Comparison of ENCODE assay signal across 14 cellular contexts in genomic region chr12:121539908-121540307, GRCh38. TPM values are rescaled to one million over a fixed set of nuclear protein-coding genes. Genes with fewer than 3 reads are reported as not detected.
DNase-seq lines count a peak whose midpoint lies in the region; ATAC-seq and TF ChIP-seq lines count a peak whose summit lies in the region.
"Had no signal": no experiment of that assay in that cellular context is flagged by ENCODE, and none has a peak within 500 bp of the region (broad histone marks: within the 10 kb centered on the region; RNA-seq: fewer than 3 reads in every experiment).

No MANE protein-coding gene starts in this region.

- H3K4me3 Mint-ChIP-seq in activated naive CD4-positive, alpha-beta T cell treated with anti-CD3 and anti-CD28 coated beads, Interleukin-2, amount 50 U/mL, for 24 hours: peak overlapping the region; percentile 23
- no peak overlapping the region for H3K4me3 Mint-ChIP-seq in activated naive CD4-positive, alpha-beta T cell treated with anti-CD3 and anti-CD28 coated beads, Interleukin-2, amount 10 ng/mL, durations not matched to agents 7 days and 5 days
- H3K4me3 Mint-ChIP-seq in activated B cell treated with CpG ODN at 0.5 μM for 24 hours (no peak overlapping the region), natural killer cell (peak overlapping the region; percentile 57)
- H3K4me3 Mint-ChIP-seq in stimulated activated memory B cell treated with anti-CD40 and anti-IgM and Interleukin-4, amounts not matched to agents 10 μg/mL and 1 μg/mL and 100 μg/mL, for 72 hours: no peak overlapping the region

- intact Hi-C loops in activated B cell treated with CpG ODN at 0.5 μM for 24 hours (cut with micrococcal nuclease) (loop anchor here (10.0 kb wide), 1 partner anchor 535 kb away; the partner anchor contains the start of gene MLXIP), natural killer cell (cut with micrococcal nuclease) (loop anchor here (5.0 kb wide), 2 partner anchors 38 to 52 kb away; no protein-coding TSS in a partner anchor), prostate gland (cut with DNase I) (no loop called here)

- no peak overlapping the region for H3K4me3 ChIP-seq in prostate gland
- H3K4me3 ChIP-seq: HAP-1 had no signal

- no peak overlapping the region for H3K27ac ChIP-seq in prostate gland

- H3K27me3 Mint-ChIP-seq in activated naive CD4-positive, alpha-beta T cell treated with anti-CD3 and anti-CD28 coated beads, Interleukin-2, amount 50 U/mL, for 24 hours: no peaks in the 10 kb centered on the region
- H3K27me3 Mint-ChIP-seq in activated naive CD4-positive, alpha-beta T cell treated with anti-CD3 and anti-CD28 coated beads, Interleukin-2, amount 10 ng/mL, durations not matched to agents 7 days and 5 days: peaks cover 10% of the 10 kb centered on the region
- H3K27me3 Mint-ChIP-seq in activated B cell treated with CpG ODN at 0.5 μM for 24 hours (no peaks in the 10 kb centered on the region), natural killer cell (ENCODE audit: low read depth in 2 of 2) (no peaks in the 10 kb centered on the region)
- no peaks in the 10 kb centered on the region for H3K27me3 Mint-ChIP-seq in stimulated activated memory B cell treated with anti-CD40 and anti-IgM and Interleukin-4, amounts not matched to agents 10 μg/mL and 1 μg/mL and 100 μg/mL, for 72 hours

- H3K4me1 ChIP-seq in prostate gland (replicated peaks): peaks cover 4% of the 10 kb centered on the region

- DNase-seq in activated naive CD4-positive, alpha-beta T cell treated with anti-CD3 and anti-CD28 coated beads, Interleukin-2, amount 10 ng/mL, durations not matched to agents 7 days and 5 days: no peak
- DNase-seq in activated B cell treated with CpG ODN at 0.5 μM for 24 hours: no peak
- no peak for DNase-seq in natural killer cell
- no peak for DNase-seq in NCI-H1417 (lab: John Stamatoyannopoulos, UW)
- no peak for DNase-seq in prostate gland (ENCODE audit: low spot score)
- DNase-seq: AML-193, NCI-H187 treated with DMSO at 0.1 percent for 48 hours, NCI-H345, NCI-H526, SHP77 had no signal

- no peaks in the 10 kb centered on the region for H3K9me3 Mint-ChIP-seq in activated naive CD4-positive, alpha-beta T cell treated with anti-CD3 and anti-CD28 coated beads, Interleukin-2, amount 50 U/mL, for 24 hours
- no peaks in the 10 kb centered on the region for H3K9me3 Mint-ChIP-seq in activated naive CD4-positive, alpha-beta T cell treated with anti-CD3 and anti-CD28 coated beads, Interleukin-2, amount 10 ng/mL, durations not matched to agents 7 days and 5 days
- H3K9me3 Mint-ChIP-seq in activated B cell treated with CpG ODN at 0.5 μM for 24 hours (no peaks in the 10 kb centered on the region), natural killer cell (no peaks in the 10 kb centered on the region)
- no peaks in the 10 kb centered on the region for H3K9me3 Mint-ChIP-seq in stimulated activated memory B cell treated with anti-CD40 and anti-IgM and Interleukin-4, amounts not matched to agents 10 μg/mL and 1 μg/mL and 100 μg/mL, for 72 hours

- H3K4me1 Mint-ChIP-seq in activated naive CD4-positive, alpha-beta T cell treated with anti-CD3 and anti-CD28 coated beads, Interleukin-2, amount 50 U/mL, for 24 hours: peaks cover 27% of the 10 kb centered on the region
- H3K4me1 Mint-ChIP-seq in activated naive CD4-positive, alpha-beta T cell treated with anti-CD3 and anti-CD28 coated beads, Interleukin-2, amount 10 ng/mL, durations not matched to agents 7 days and 5 days: peaks cover 41% of the 10 kb centered on the region
- H3K4me1 Mint-ChIP-seq in activated B cell treated with CpG ODN at 0.5 μM for 24 hours: peaks cover 39% of the 10 kb centered on the region
- H3K4me1 Mint-ChIP-seq in natural killer cell: peaks cover 26 to 42% of the 10 kb centered on the region in 2 donors
- H3K4me1 Mint-ChIP-seq in stimulated activated memory B cell treated with anti-CD40 and anti-IgM and Interleukin-4, amounts not matched to agents 10 μg/mL and 1 μg/mL and 100 μg/mL, for 72 hours: peaks cover 41% of the 10 kb centered on the region

- no peak for ATAC-seq in activated B cell treated with CpG ODN at 0.5 μM for 24 hours (ENCODE audit: low read depth)
- ATAC-seq in natural killer cell: no peak
- no peak for ATAC-seq in stimulated activated memory B cell treated with anti-CD40 and anti-IgM and Interleukin-4, amounts not matched to agents 10 μg/mL and 1 μg/mL and 100 μg/mL, for 72 hours
- no peak for ATAC-seq in GM21619 (IDR thresholded peaks at IDR 0.05; ENCODE audit: unreplicated experiment)

- no peaks in the 10 kb centered on the region for H3K36me3 ChIP-seq in prostate gland
- H3K36me3 ChIP-seq: HAP-1 had no signal

- POLR2A ChIA-PET in activated B cell treated with CpG ODN at 0.5 μM for 24 hours (lab: Charles Lee): interaction anchor here (0.9 to 6.2 kb wide), 3 partner anchors 17 to 124 kb away, joined by 3 to 85 read pairs (median 3); no protein-coding TSS in a partner anchor

- no peaks in the 10 kb centered on the region for H3K27me3 ChIP-seq in prostate gland (replicated peaks; ENCODE audit: insufficient read depth)

- WGBS in prostate gland: 95% methylated on average over 6 of the region's 6 CpGs

- H3K36me3 Mint-ChIP-seq in activated naive CD4-positive, alpha-beta T cell treated with anti-CD3 and anti-CD28 coated beads, Interleukin-2, amount 50 U/mL, for 24 hours: no peaks in the 10 kb centered on the region
- peaks cover 23% of the 10 kb centered on the region for H3K36me3 Mint-ChIP-seq in activated naive CD4-positive, alpha-beta T cell treated with anti-CD3 and anti-CD28 coated beads, Interleukin-2, amount 10 ng/mL, durations not matched to agents 7 days and 5 days
- H3K36me3 Mint-ChIP-seq in activated B cell treated with CpG ODN at 0.5 μM for 24 hours (ENCODE audit: low read depth) (peaks cover 1% of the 10 kb centered on the region), natural killer cell (no peaks in the 10 kb centered on the region)
- no peaks in the 10 kb centered on the region for H3K36me3 Mint-ChIP-seq in stimulated activated memory B cell treated with anti-CD40 and anti-IgM and Interleukin-4, amounts not matched to agents 10 μg/mL and 1 μg/mL and 100 μg/mL, for 72 hours

- TF ChIP-seq POLR2A in prostate gland (IDR thresholded peaks at IDR 0.05): no peak

- TF ChIP-seq CTCF in activated B cell treated with CpG ODN at 0.5 μM for 24 hours (IDR thresholded peaks at IDR 0.05) (no peak), natural killer cell (IDR thresholded peaks at IDR 0.05) (no peak), prostate gland (IDR thresholded peaks at IDR 0.05) (no peak)

- H3K9me3 ChIP-seq in prostate gland: no peaks in the 10 kb centered on the region
- H3K9me3 ChIP-seq: HAP-1 had no signal

- CTCF ChIA-PET in activated naive CD4-positive, alpha-beta T cell treated with anti-CD3 and anti-CD28 coated beads, Interleukin-2, amount 10 ng/mL, durations not matched to agents 7 days and 5 days (lab: Charles Lee): interaction anchor here (0.6 to 1.5 kb wide), 2 partner anchors 25 to 44 kb away, joined by 3 read pairs; no protein-coding TSS in a partner anchor
- CTCF ChIA-PET in activated B cell treated with CpG ODN at 0.5 μM for 24 hours (lab: Charles Lee): interaction anchor here (1.2 kb wide), 1 partner anchor 46 kb away, joined by 3 read pairs; no protein-coding TSS in a partner anchor

- H3K27ac Mint-ChIP-seq in activated naive CD4-positive, alpha-beta T cell treated with anti-CD3 and anti-CD28 coated beads, Interleukin-2, amount 50 U/mL, for 24 hours: peak overlapping the region; percentile 30
- no peak overlapping the region for H3K27ac Mint-ChIP-seq in activated naive CD4-positive, alpha-beta T cell treated with anti-CD3 and anti-CD28 coated beads, Interleukin-2, amount 10 ng/mL, durations not matched to agents 7 days and 5 days
- H3K27ac Mint-ChIP-seq in activated B cell treated with CpG ODN at 0.5 μM for 24 hours (peak overlapping the region; percentile 24), natural killer cell (peak overlapping the region in 1 of 2 donors; percentile 40)
- H3K27ac Mint-ChIP-seq in stimulated activated memory B cell treated with anti-CD40 and anti-IgM and Interleukin-4, amounts not matched to agents 10 μg/mL and 1 μg/mL and 100 μg/mL, for 72 hours: peak overlapping the region; percentile 35

RNA-seq across cellular contexts. Expression of gene KDM2B, which starts 40.9 kb away (rescaled TPM):
- 197 and 236 TPM in 2 replicates for total RNA-seq in activated B cell treated with CpG ODN at 0.5 μM for 24 hours
- total RNA-seq in natural killer cell: 100 to 1,000 TPM in 1 of 3 donors, 10 to 100 TPM in 2; 97.3 to 106 (median 98.1) TPM
- 10 to 100 TPM; 18.1 to 39.3 TPM for total RNA-seq in prostate gland

Comparison
In these comparisons a context has a peak if more than half of its experiments do, and no peak if none do; other contexts are left out.
1. H3K4me3 Mint-ChIP-seq: peak in activated naive CD4-positive, alpha-beta T cell treated with anti-CD3 and anti-CD28 coated beads, Interleukin-2, amount 50 U/mL, for 24 hours (single experiment) and natural killer cell (single experiment); none in activated naive CD4-positive, alpha-beta T cell treated with anti-CD3 and anti-CD28 coated beads, Interleukin-2, amount 10 ng/mL, durations not matched to agents 7 days and 5 days (single experiment), activated B cell treated with CpG ODN at 0.5 μM for 24 hours (single experiment) and stimulated activated memory B cell treated with anti-CD40 and anti-IgM and Interleukin-4, amounts not matched to agents 10 μg/mL and 1 μg/mL and 100 μg/mL, for 72 hours (single experiment).